In genomic region chr18:13216092-13216582, GRCh38 we compare ENCODE assay signal across 8 cellular contexts. TPM values are rescaled to one million over a fixed set of nuclear protein-coding genes. Genes with fewer than 3 reads are reported as not detected.
DNase-seq lines count a peak whose midpoint lies in the region; ATAC-seq and TF ChIP-seq lines count a peak whose summit lies in the region.

No MANE protein-coding gene starts in this region.

- no peak for TF ChIP-seq POLR2A in vagina (IDR thresholded peaks at IDR 0.05)

- no peaks in the 10 kb centered on the region for H3K36me3 Mint-ChIP-seq in activated naive CD4-positive, alpha-beta T cell treated with anti-CD3 and anti-CD28 coated beads for 36 hours (ENCODE audit: low read depth)

- intact Hi-C loops in activated naive CD4-positive, alpha-beta T cell treated with anti-CD3 and anti-CD28 coated beads for 36 hours (cut with micrococcal nuclease): loop anchor here (1.0 to 5.0 kb wide), 18 partner anchors 39 to 870 kb away; partner anchors contain the start of genes FAM210A and RNMT
- intact Hi-C loops in vagina (cut with DNase I): loop anchor here (5.0 to 10.0 kb wide), 2 partner anchors 306 to 509 kb away; partner anchors contain the start of genes FAM210A and RNMT

- H3K27me3 ChIP-seq in foreskin keratinocyte (peaks cover 66% of the 10 kb centered on the region), vagina (no peaks in the 10 kb centered on the region)

- no peaks in the 10 kb centered on the region for H3K36me3 ChIP-seq in vagina

- H3K4me3 Mint-ChIP-seq in activated naive CD4-positive, alpha-beta T cell treated with anti-CD3 and anti-CD28 coated beads for 36 hours: peak overlapping the region; percentile 68

- CTCF ChIA-PET in activated naive CD4-positive, alpha-beta T cell treated with anti-CD3 and anti-CD28 coated beads for 36 hours (lab: Charles Lee): interaction anchor here (0.6 to 3.4 kb wide), 70 partner anchors 8 to 597 kb away, joined by 3 to 27 read pairs (median 5); no protein-coding TSS in a partner anchor

- ATAC-seq in foreskin keratinocyte: peak; percentile 57
- no peak for ATAC-seq in HG03095 (IDR thresholded peaks at IDR 0.05; ENCODE audit: unreplicated experiment)

- H3K4me1 ChIP-seq in foreskin keratinocyte (no peaks in the 10 kb centered on the region), vagina (peaks cover 39% of the 10 kb centered on the region)

- peaks cover 29% of the 10 kb centered on the region for H3K4me1 Mint-ChIP-seq in activated naive CD4-positive, alpha-beta T cell treated with anti-CD3 and anti-CD28 coated beads for 36 hours (ENCODE audit: low read depth)

- peaks cover 22% of the 10 kb centered on the region for H3K27me3 Mint-ChIP-seq in activated naive CD4-positive, alpha-beta T cell treated with anti-CD3 and anti-CD28 coated beads for 36 hours (ENCODE audit: low read depth)

- TF ChIP-seq CTCF in foreskin keratinocyte (conservative IDR thresholded peaks at IDR 0.05) (peak; percentile 64), vagina (IDR thresholded peaks at IDR 0.05) (peak; percentile 54 to 73 (median 55))

- H3K27ac Mint-ChIP-seq in activated naive CD4-positive, alpha-beta T cell treated with anti-CD3 and anti-CD28 coated beads for 36 hours: no peak overlapping the region

- H3K27ac ChIP-seq in foreskin keratinocyte (no peak overlapping the region), vagina (no peak overlapping the region)

- peak; percentile 51 for DNase-seq in EL
- peak; percentile 85 for DNase-seq in KBM-7
- peak; percentile 67 for DNase-seq in RPMI8226
- DNase-seq in activated naive CD4-positive, alpha-beta T cell treated with anti-CD3 and anti-CD28 coated beads for 36 hours: peak; percentile 78
- DNase-seq in foreskin keratinocyte: peak; percentile 20 to 46
- peak in 51 of 56 donors; percentile 19 to 89 (median 72) for DNase-seq in nucleus accumbens (lab: John Stamatoyannopoulos, UW)
- peak in 1 of 2 donors; percentile 58 for DNase-seq in vagina (ENCODE audit: extremely low spot score in 2 of 2)

- H3K9me3 ChIP-seq in vagina: no peaks in the 10 kb centered on the region

- H3K9me3 Mint-ChIP-seq in activated naive CD4-positive, alpha-beta T cell treated with anti-CD3 and anti-CD28 coated beads for 36 hours: no peaks in the 10 kb centered on the region

- in situ Hi-C loops in KBM-7 (cut with MboI; ENCODE audit: low pct_unique_long_range_greater_than_20kb, low sequenced_read_pairs): no loop called here

- H3K4me3 ChIP-seq in vagina: no peak overlapping the region

RNA-seq across cellular contexts. Expression of gene LDLRAD4, which starts 2.4 kb away (rescaled TPM):
- 10 to 100 TPM; 19.4 to 21.3 TPM for total RNA-seq in activated naive CD4-positive, alpha-beta T cell treated with anti-CD3 and anti-CD28 coated beads for 36 hours
- total RNA-seq in foreskin keratinocyte: not detected in 2 replicates
- polyA plus RNA-seq in foreskin keratinocyte: not detected in 2 replicates
- total RNA-seq in vagina: 24.3 TPM

Comparison
In these comparisons a context has a peak if more than half of its experiments do, and no peak if none do; other contexts are left out.
1. RNA of gene LDLRAD4, which starts 2.4 kb away (total RNA-seq): 24.3 TPM in vagina (single experiment) and 19.4 to 21.3 TPM in activated naive CD4-positive, alpha-beta T cell treated with anti-CD3 and anti-CD28 coated beads for 36 hours; not detected in foreskin keratinocyte; every median in the first group is over 10 times any median in the second.